1 cellular context compared by ENCODE assay signal in the genomic region with DNA sequence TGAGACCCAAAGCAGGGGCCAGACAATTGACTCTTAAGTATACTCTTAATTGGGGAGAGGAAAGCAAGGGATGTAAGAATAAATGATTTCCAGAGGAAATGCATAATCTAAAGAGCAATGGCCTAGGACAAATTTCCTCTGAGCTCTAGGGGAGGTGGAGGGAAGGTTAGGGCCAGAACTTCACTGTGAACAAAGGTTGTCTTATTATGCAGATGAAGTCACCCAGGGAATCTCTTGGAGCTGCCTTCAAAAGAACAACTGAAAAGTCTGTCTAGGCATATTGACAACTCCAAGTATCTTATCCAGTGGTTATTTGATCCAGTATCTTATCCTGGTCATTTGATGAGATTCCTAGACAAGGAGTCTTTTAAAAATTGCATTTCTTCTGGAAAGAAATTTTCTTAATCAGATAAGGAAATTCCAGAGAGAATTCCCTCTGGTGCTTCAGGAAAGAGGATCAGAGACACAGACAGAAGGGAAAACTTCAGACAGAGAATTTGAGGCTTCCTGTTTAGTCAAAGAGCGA.
TF ChIP-seq lines count a peak whose summit lies in the region.

No MANE protein-coding gene starts in this region.

TF ChIP-seq in HepG2, 621 proteins besides CTCF, POLR2A, EP300 and RAD21:
- TF ChIP-seq ZNF530 (CRISPR knock-in tag; IDR thresholded peaks at IDR 0.05; ENCODE audit: low read depth) (peak; percentile 90), ZNF30 (CRISPR knock-in tag; IDR thresholded peaks at IDR 0.05) (no peak)
- TF ChIP-seq, protein P1, sequence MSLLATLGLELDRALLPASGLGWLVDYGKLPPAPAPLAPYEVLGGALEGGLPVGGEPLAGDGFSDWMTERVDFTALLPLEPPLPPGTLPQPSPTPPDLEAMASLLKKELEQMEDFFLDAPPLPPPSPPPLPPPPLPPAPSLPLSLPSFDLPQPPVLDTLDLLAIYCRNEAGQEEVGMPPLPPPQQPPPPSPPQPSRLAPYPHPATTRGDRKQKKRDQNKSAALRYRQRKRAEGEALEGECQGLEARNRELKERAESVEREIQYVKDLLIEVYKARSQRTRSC (CRISPR knock-in tag; IDR thresholded peaks at IDR 0.05; ENCODE audit: low read depth) = no peak
- TF ChIP-seq, protein P2, sequence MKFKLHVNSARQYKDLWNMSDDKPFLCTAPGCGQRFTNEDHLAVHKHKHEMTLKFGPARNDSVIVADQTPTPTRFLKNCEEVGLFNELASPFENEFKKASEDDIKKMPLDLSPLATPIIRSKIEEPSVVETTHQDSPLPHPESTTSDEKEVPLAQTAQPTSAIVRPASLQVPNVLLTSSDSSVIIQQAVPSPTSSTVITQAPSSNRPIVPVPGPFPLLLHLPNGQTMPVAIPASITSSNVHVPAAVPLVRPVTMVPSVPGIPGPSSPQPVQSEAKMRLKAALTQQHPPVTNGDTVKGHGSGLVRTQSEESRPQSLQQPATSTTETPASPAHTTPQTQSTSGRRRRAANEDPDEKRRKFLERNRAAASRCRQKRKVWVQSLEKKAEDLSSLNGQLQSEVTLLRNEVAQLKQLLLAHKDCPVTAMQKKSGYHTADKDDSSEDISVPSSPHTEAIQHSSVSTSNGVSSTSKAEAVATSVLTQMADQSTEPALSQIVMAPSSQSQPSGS (CRISPR knock-in tag; IDR thresholded peaks at IDR 0.05) = no peak
- TF ChIP-seq, protein P3, sequence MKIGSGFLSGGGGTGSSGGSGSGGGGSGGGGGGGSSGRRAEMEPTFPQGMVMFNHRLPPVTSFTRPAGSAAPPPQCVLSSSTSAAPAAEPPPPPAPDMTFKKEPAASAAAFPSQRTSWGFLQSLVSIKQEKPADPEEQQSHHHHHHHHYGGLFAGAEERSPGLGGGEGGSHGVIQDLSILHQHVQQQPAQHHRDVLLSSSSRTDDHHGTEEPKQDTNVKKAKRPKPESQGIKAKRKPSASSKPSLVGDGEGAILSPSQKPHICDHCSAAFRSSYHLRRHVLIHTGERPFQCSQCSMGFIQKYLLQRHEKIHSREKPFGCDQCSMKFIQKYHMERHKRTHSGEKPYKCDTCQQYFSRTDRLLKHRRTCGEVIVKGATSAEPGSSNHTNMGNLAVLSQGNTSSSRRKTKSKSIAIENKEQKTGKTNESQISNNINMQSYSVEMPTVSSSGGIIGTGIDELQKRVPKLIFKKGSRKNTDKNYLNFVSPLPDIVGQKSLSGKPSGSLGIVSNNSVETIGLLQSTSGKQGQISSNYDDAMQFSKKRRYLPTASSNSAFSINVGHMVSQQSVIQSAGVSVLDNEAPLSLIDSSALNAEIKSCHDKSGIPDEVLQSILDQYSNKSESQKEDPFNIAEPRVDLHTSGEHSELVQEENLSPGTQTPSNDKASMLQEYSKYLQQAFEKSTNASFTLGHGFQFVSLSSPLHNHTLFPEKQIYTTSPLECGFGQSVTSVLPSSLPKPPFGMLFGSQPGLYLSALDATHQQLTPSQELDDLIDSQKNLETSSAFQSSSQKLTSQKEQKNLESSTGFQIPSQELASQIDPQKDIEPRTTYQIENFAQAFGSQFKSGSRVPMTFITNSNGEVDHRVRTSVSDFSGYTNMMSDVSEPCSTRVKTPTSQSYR (CRISPR knock-in tag; IDR thresholded peaks at IDR 0.05; ENCODE audit: borderline replicate concordance) = no peak
